7 cellular contexts compared by ENCODE assay signal in genomic region chr1:84920159-84920558, GRCh38. TPM values are rescaled to one million over a fixed set of nuclear protein-coding genes. Genes with fewer than 3 reads are reported as not detected.
"Had no signal": no experiment of that assay in that cellular context is flagged by ENCODE, and none has a peak within 500 bp of the region (broad histone marks: within the 10 kb centered on the region; RNA-seq: fewer than 3 reads in every experiment).

No MANE protein-coding gene starts in this region.

- H3K27ac Mint-ChIP-seq: H9, HFFc6, IgD-negative memory B cell had no signal

- H3K27ac ChIP-seq: HL-60 had no signal

- H3K4me3 Mint-ChIP-seq: H9, HFFc6, IgD-negative memory B cell had no signal

- H3K4me1 Mint-ChIP-seq: H9 had no signal

- DNase-seq: H9, HCEC 1CT, HFFc6, KBM-7 had no signal

- ATAC-seq: HepG2 had no signal

- H3K9me3 Mint-ChIP-seq: H9, HFFc6, IgD-negative memory B cell had no signal

- H3K27me3 Mint-ChIP-seq: IgD-negative memory B cell had no signal

RNA-seq across cellular contexts. Expression of gene LPAR3, which starts 27.2 kb away (rescaled TPM):
- total RNA-seq: HepG2 had no signal
- polyA plus RNA-seq: HepG2, IgD-negative memory B cell had no signal
